22 cellular contexts compared by ENCODE assay signal in genomic region chr2:69141081-69141480, GRCh38.
"Had no signal": no experiment of that assay in that cellular context is flagged by ENCODE, and none has a peak within 500 bp of the region (broad histone marks: within the 10 kb centered on the region; RNA-seq: fewer than 3 reads in every experiment).

No MANE protein-coding gene starts in this region.

- H3K36me3 ChIP-seq: esophagus squamous epithelium, heart left ventricle, neural progenitor cell had no signal

- H3K4me1 Mint-ChIP-seq: activated naive CD8-positive, alpha-beta T cell treated with anti-CD3 and anti-CD28 coated beads, Interleukin-2, amount 50 U/mL, for 24 hours; naive thymus-derived CD4-positive, alpha-beta T cell; neural progenitor cell had no signal

- H3K36me3 Mint-ChIP-seq: activated CD4-positive, alpha-beta memory T cell treated with anti-CD3 and anti-CD28 coated beads for 36 hours; naive thymus-derived CD4-positive, alpha-beta T cell had no signal

- H2AFZ ChIP-seq: neural progenitor cell had no signal

- H3K27me3 Mint-ChIP-seq: brain had no signal

- H3K27ac Mint-ChIP-seq: activated CD4-positive, alpha-beta memory T cell treated with anti-CD3 and anti-CD28 coated beads for 36 hours; activated naive CD8-positive, alpha-beta T cell treated with anti-CD3 and anti-CD28 coated beads, Interleukin-2, amount 50 U/mL, for 24 hours; brain; endodermal cell; naive thymus-derived CD4-positive, alpha-beta T cell; neural progenitor cell; T-helper 1 cell treated with Interleukin-12 subunit alpha and Interleukin-12 subunit beta and Interleukin-4 antibody, amounts not matched to agents 30 μg/mL and 1 μg/mL, for 36 hours had no signal

- ATAC-seq: activated naive CD8-positive, alpha-beta T cell treated with anti-CD3 and anti-CD28 coated beads, Interleukin-2, amount 50 U/mL, for 24 hours; heart left ventricle; left colon; naive thymus-derived CD4-positive, alpha-beta T cell; stimulated activated naive CD8-positive, alpha-beta T cell treated with anti-CD3 and anti-CD28 coated beads, Interleukin-15, Interleukin-2, amounts not matched to agents 100 U/mL and 50 U/mL, for 24 hours had no signal

- H3K9me3 Mint-ChIP-seq: activated CD4-positive, alpha-beta memory T cell treated with anti-CD3 and anti-CD28 coated beads for 36 hours; activated naive CD8-positive, alpha-beta T cell treated with anti-CD3 and anti-CD28 coated beads, Interleukin-2, amount 50 U/mL, for 24 hours; brain; endodermal cell; naive thymus-derived CD4-positive, alpha-beta T cell; neural progenitor cell; T-helper 1 cell treated with Interleukin-12 subunit alpha and Interleukin-12 subunit beta and Interleukin-4 antibody, amounts not matched to agents 30 μg/mL and 1 μg/mL, for 36 hours had no signal

- H3K9ac ChIP-seq: neural progenitor cell had no signal

- H3K4me3 Mint-ChIP-seq: activated CD4-positive, alpha-beta memory T cell treated with anti-CD3 and anti-CD28 coated beads for 36 hours; activated naive CD8-positive, alpha-beta T cell treated with anti-CD3 and anti-CD28 coated beads, Interleukin-2, amount 50 U/mL, for 24 hours; brain; endodermal cell; naive thymus-derived CD4-positive, alpha-beta T cell; neural progenitor cell; T-helper 1 cell treated with Interleukin-12 subunit alpha and Interleukin-12 subunit beta and Interleukin-4 antibody, amounts not matched to agents 30 μg/mL and 1 μg/mL, for 36 hours had no signal

- H3K4me3 ChIP-seq: coronary artery, esophagus squamous epithelium, heart left ventricle, lung, neural progenitor cell had no signal

- H3K27me3 ChIP-seq: esophagus squamous epithelium, heart left ventricle, neural progenitor cell had no signal

- H3K9me3 ChIP-seq: esophagus squamous epithelium, heart left ventricle had no signal

- H3K4me2 ChIP-seq: neural progenitor cell had no signal

- DNase-seq: activated CD4-positive, alpha-beta memory T cell treated with anti-CD3 and anti-CD28 coated beads for 36 hours; activated CD4-positive, alpha-beta T cell treated with anti-CD3 and anti-CD28 coated beads for 4 hours; activated CD4-positive, CD25-positive, alpha-beta regulatory T cell; activated gamma-delta T cell; activated naive CD4-positive, alpha-beta T cell treated with anti-CD3 and anti-CD28 coated beads, Interleukin-2, amount 50 U/mL, for 16 hours; activated naive CD8-positive, alpha-beta T cell treated with anti-CD3 and anti-CD28 coated beads, Interleukin-2, amount 50 U/mL, for 24 hours; anterior cingulate cortex; central memory CD4-positive, alpha-beta T cell; endodermal cell; esophagus squamous epithelium; islet precursor cell; naive thymus-derived CD4-positive, alpha-beta T cell; posterior cingulate gyrus; stimulated activated CD4-positive, alpha-beta T cell treated with anti-CD3 and anti-CD28 coated beads, Interleukin-4, amount 100 ng/mL, for 4 hours; stimulated activated naive CD8-positive, alpha-beta T cell treated with anti-CD3 and anti-CD28 coated beads, Interleukin-15, Interleukin-2, amounts not matched to agents 100 U/mL and 50 U/mL, for 24 hours had no signal

- H3K27ac ChIP-seq: heart left ventricle, neural progenitor cell had no signal
